ENCODE assay signal across 12 cellular contexts in the genomic region with DNA sequence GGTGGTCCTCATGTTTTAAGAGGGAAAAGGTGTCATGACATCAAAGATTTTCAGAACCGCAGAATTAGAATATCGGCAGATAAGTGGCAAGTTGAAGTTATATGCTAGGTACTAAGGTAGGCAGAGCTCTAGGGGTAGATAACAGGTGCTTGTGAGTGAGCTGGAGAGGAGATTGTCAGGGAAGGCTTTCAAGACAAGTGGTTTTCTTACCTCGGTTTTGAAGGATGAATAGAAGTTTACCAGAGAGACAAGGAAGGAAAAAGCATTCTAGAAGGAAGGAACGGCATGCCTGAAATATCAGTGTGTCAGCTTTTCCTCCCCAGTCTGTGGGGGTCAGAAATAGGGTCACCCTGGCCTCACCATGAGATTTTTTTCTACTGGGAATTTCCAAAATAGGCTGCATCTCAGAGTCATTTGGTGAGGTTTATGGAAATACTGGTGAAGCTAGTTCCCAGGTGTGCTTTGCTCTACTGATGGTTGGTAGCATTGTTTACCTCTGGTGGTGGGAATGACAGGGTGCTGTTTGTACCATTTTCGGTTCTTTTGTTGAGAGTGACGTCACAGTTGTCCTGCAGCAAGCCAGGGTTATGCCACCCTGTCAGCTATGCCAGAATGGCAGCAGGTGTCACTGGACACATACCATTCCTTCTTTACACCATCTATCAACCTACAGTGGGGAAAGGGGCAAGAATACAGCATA.
DNase-seq lines count a peak whose midpoint lies in the region; ATAC-seq and TF ChIP-seq lines count a peak whose summit lies in the region.
"Had no signal": no experiment of that assay in that cellular context is flagged by ENCODE, and none has a peak within 500 bp of the region (broad histone marks: within the 10 kb centered on the region; RNA-seq: fewer than 3 reads in every experiment).

No MANE protein-coding gene starts in this region.

- no peak overlapping the region for H3K27ac Mint-ChIP-seq in T-helper 2 cell treated with Interferon-gamma antibody and Interleukin-4, amounts not matched to agents 5 μg/mL and 100 μg/mL, for 36 hours
- H3K27ac Mint-ChIP-seq: CD4-positive, alpha-beta T cell had no signal

- peaks cover 14% of the 10 kb centered on the region for H3K36me3 Mint-ChIP-seq in T-helper 2 cell treated with Interferon-gamma antibody and Interleukin-4, amounts not matched to agents 5 μg/mL and 100 μg/mL, for 36 hours (ENCODE audit: low read depth)

- no peaks in the 10 kb centered on the region for H3K27me3 ChIP-seq in OCI-LY3 (ENCODE audit: low read depth, low read length)
- no peaks in the 10 kb centered on the region for H3K27me3 ChIP-seq in hepatocyte

- no peaks in the 10 kb centered on the region for H3K27me3 Mint-ChIP-seq in T-helper 2 cell treated with Interferon-gamma antibody and Interleukin-4, amounts not matched to agents 5 μg/mL and 100 μg/mL, for 36 hours (ENCODE audit: low read depth)
- H3K27me3 Mint-ChIP-seq: CD4-positive, alpha-beta T cell had no signal

- ATAC-seq in GM19468 (IDR thresholded peaks at IDR 0.05; ENCODE audit: extremely low read depth, unreplicated experiment) (peak; percentile 21), left lobe of liver (no peak), GM19455 (IDR thresholded peaks at IDR 0.05; ENCODE audit: unreplicated experiment) (no peak)

- H2AFZ ChIP-seq in OCI-LY3 (ENCODE audit: low read depth, low read length) (no peak overlapping the region), hepatocyte (no peak overlapping the region)

- peaks cover 44% of the 10 kb centered on the region for H3K4me1 ChIP-seq in OCI-LY3 (ENCODE audit: low read length)
- peaks cover 45% of the 10 kb centered on the region for H3K4me1 ChIP-seq in hepatocyte (ENCODE audit: insufficient read depth)

- no peak overlapping the region for H3K27ac ChIP-seq in OCI-LY3 (ENCODE audit: low read length)
- peak overlapping the region; percentile 92 for H3K27ac ChIP-seq in hepatocyte

- no peak overlapping the region for H3K9ac ChIP-seq in OCI-LY3 (ENCODE audit: low read length)

- 79% methylated on average over 6 of the region's 6 CpGs for WGBS in hepatocyte (ENCODE audit: low lambda C conversion rate, missing lambda C conversion rate)

- no peak overlapping the region; the same call in 1 of the 2 replicates for H3K4me3 ChIP-seq in OCI-LY3 (ENCODE audit: low read length)
- no peak overlapping the region for H3K4me3 ChIP-seq in hepatocyte

- no peak overlapping the region for H3K4me3 Mint-ChIP-seq in T-helper 2 cell treated with Interferon-gamma antibody and Interleukin-4, amounts not matched to agents 5 μg/mL and 100 μg/mL, for 36 hours
- H3K4me3 Mint-ChIP-seq: CD4-positive, alpha-beta T cell had no signal

- no peak for DNase-seq in GM10266 (ENCODE audit: extremely low spot score)
- DNase-seq in hepatocyte (ENCODE audit: low spot score): no peak
- no peak for DNase-seq in NCI-H82 treated with DMSO at 0.1 percent for 48 hours (lab: John Stamatoyannopoulos, UW; ENCODE audit: unreplicated experiment)
- no peak for DNase-seq in T-helper 2 cell treated with Interferon-gamma antibody and Interleukin-4, amounts not matched to agents 5 μg/mL and 100 μg/mL, for 36 hours (ENCODE audit: low spot score)
- no peak for DNase-seq in left lobe of liver (ENCODE audit: low spot score)
- DNase-seq: CD4-positive, alpha-beta T cell; central memory CD4-positive, alpha-beta T cell; H7; stimulated activated CD8-positive, alpha-beta memory T cell treated with anti-CD3 and anti-CD28 coated beads, Interleukin-4, amount 100 ng/mL, for 48 hours had no signal

- H3K9me3 ChIP-seq in OCI-LY3 (ENCODE audit: insufficient read depth, low read length) (peaks cover 2% of the 10 kb centered on the region; the same call in 1 of the 2 replicates), hepatocyte (ENCODE audit: low read depth) (no peaks in the 10 kb centered on the region)

- peaks cover 20% of the 10 kb centered on the region; the same call in 1 of the 2 replicates for H3K79me2 ChIP-seq in OCI-LY3 (ENCODE audit: low read length)
- H3K79me2 ChIP-seq in hepatocyte: peaks cover 70% of the 10 kb centered on the region

- H4K20me1 ChIP-seq in OCI-LY3 (ENCODE audit: insufficient read depth, low read length): peaks cover 18% of the 10 kb centered on the region
- no peaks in the 10 kb centered on the region for H4K20me1 ChIP-seq in hepatocyte (ENCODE audit: insufficient read depth, poor library complexity, severe bottlenecking)

- TF ChIP-seq CTCF in GM10266 (IDR thresholded peaks at IDR 0.05; ENCODE audit: control insufficient read depth, insufficient read depth, low read depth, missing control alignments): peak; percentile 19
- no peak for TF ChIP-seq CTCF in OCI-LY3 (IDR thresholded peaks at IDR 0.05; ENCODE audit: low read depth, low read length)
- no peak for TF ChIP-seq CTCF in hepatocyte (IDR thresholded peaks at IDR 0.05; ENCODE audit: poor library complexity)

- peaks cover 8% of the 10 kb centered on the region for H3K4me1 Mint-ChIP-seq in T-helper 2 cell treated with Interferon-gamma antibody and Interleukin-4, amounts not matched to agents 5 μg/mL and 100 μg/mL, for 36 hours (ENCODE audit: low read depth)

- H3K4me2 ChIP-seq in OCI-LY3 (ENCODE audit: low read length) (peak overlapping the region; percentile 43), hepatocyte (no peak overlapping the region)

- peaks cover 8% of the 10 kb centered on the region for H3K9me3 Mint-ChIP-seq in T-helper 2 cell treated with Interferon-gamma antibody and Interleukin-4, amounts not matched to agents 5 μg/mL and 100 μg/mL, for 36 hours
- H3K9me3 Mint-ChIP-seq: CD4-positive, alpha-beta T cell had no signal

- H3K36me3 ChIP-seq in OCI-LY3 (replicated peaks; ENCODE audit: low read depth, low read length): peaks cover 12% of the 10 kb centered on the region
- H3K36me3 ChIP-seq in hepatocyte (replicated peaks; ENCODE audit: insufficient read depth, low read depth): no peaks in the 10 kb centered on the region

- no peaks in the 10 kb centered on the region for H3K9me2 ChIP-seq in hepatocyte (replicated peaks; ENCODE audit: insufficient read depth)
